18 cellular contexts compared by ENCODE assay signal in genomic region chr3:113228969-113229368, GRCh38. TPM values are rescaled to one million over a fixed set of nuclear protein-coding genes. Genes with fewer than 3 reads are reported as not detected.
"Had no signal": no experiment of that assay in that cellular context is flagged by ENCODE, and none has a peak within 500 bp of the region (broad histone marks: within the 10 kb centered on the region; RNA-seq: fewer than 3 reads in every experiment).

No MANE protein-coding gene starts in this region.

- H3K4me3 Mint-ChIP-seq: activated naive CD4-positive, alpha-beta T cell treated with anti-CD3 and anti-CD28 coated beads for 36 hours; activated naive CD8-positive, alpha-beta T cell treated with anti-CD3 and anti-CD28 coated beads, Interleukin-2, amount 50 U/mL, for 24 hours; endodermal cell; neural crest cell had no signal

- H3K36me3 ChIP-seq: ascending aorta, left ventricle myocardium inferior, pancreas, stomach, thyroid gland had no signal

- H3K4me3 ChIP-seq: ascending aorta, left ventricle myocardium inferior, pancreas, stomach, thyroid gland had no signal

- H3K27me3 ChIP-seq: ascending aorta, pancreas, stomach, thyroid gland had no signal

- H3K27ac Mint-ChIP-seq: activated naive CD4-positive, alpha-beta T cell treated with anti-CD3 and anti-CD28 coated beads for 36 hours; activated naive CD8-positive, alpha-beta T cell treated with anti-CD3 and anti-CD28 coated beads, Interleukin-2, amount 50 U/mL, for 24 hours; activated T-helper 2 cell treated with anti-CD3 and anti-CD28 coated beads, Interferon-gamma antibody, Interleukin-2, Interleukin-4, amounts not matched to agents 10 μg/mL and 5 μg/mL and 100 μg/mL, durations not matched to agents 14 hours and 24 hours and 36 hours; endodermal cell had no signal

- H3K9me3 ChIP-seq: ascending aorta, left ventricle myocardium inferior, pancreas, stomach, thyroid gland had no signal

- FAIRE-seq: pancreas, urothelium cell line had no signal

- DNase-seq: activated CD4-positive, alpha-beta T cell treated with anti-CD3 and anti-CD28 coated beads for 1 hour; activated CD4-positive, alpha-beta T cell treated with anti-CD3 and anti-CD28 coated beads, Interleukin-2, amount 50 U/mL, for 48 hours; activated naive CD4-positive, alpha-beta T cell treated with anti-CD3 and anti-CD28 coated beads for 36 hours; activated naive CD8-positive, alpha-beta T cell treated with anti-CD3 and anti-CD28 coated beads, Interleukin-2, amount 50 U/mL, for 24 hours; endodermal cell; left ventricle myocardium inferior; pancreas; stimulated activated CD4-positive, alpha-beta T cell treated with anti-CD3 and anti-CD28 coated beads, Interleukin-12 subunit alpha, Interleukin-12 subunit beta, amount 100 ng/mL, for 4 hours; stimulated activated CD4-positive, alpha-beta T cell treated with anti-CD3 and anti-CD28 coated beads, Interleukin-2, amount 100 ng/mL, for 24 hours; stomach; T-helper 1 cell; T1000; thyroid gland had no signal

- ATAC-seq: activated naive CD8-positive, alpha-beta T cell treated with anti-CD3 and anti-CD28 coated beads, Interleukin-2, amount 50 U/mL, for 24 hours; pancreas had no signal

- H3K27ac ChIP-seq: ascending aorta, left ventricle myocardium inferior, pancreas, stomach had no signal

- H3K9me3 Mint-ChIP-seq: activated naive CD4-positive, alpha-beta T cell treated with anti-CD3 and anti-CD28 coated beads for 36 hours; activated naive CD8-positive, alpha-beta T cell treated with anti-CD3 and anti-CD28 coated beads, Interleukin-2, amount 50 U/mL, for 24 hours; activated T-helper 2 cell treated with anti-CD3 and anti-CD28 coated beads, Interferon-gamma antibody, Interleukin-2, Interleukin-4, amounts not matched to agents 10 μg/mL and 5 μg/mL and 100 μg/mL, durations not matched to agents 14 hours and 24 hours and 36 hours; endodermal cell; neural crest cell had no signal

RNA-seq across cellular contexts. Expression of gene BOC, which starts 17.6 kb away (rescaled TPM):
- total RNA-seq: dermis microvascular lymphatic vessel endothelial cell had no signal
